ENCODE assay signal across 1 cellular context in the genomic region with DNA sequence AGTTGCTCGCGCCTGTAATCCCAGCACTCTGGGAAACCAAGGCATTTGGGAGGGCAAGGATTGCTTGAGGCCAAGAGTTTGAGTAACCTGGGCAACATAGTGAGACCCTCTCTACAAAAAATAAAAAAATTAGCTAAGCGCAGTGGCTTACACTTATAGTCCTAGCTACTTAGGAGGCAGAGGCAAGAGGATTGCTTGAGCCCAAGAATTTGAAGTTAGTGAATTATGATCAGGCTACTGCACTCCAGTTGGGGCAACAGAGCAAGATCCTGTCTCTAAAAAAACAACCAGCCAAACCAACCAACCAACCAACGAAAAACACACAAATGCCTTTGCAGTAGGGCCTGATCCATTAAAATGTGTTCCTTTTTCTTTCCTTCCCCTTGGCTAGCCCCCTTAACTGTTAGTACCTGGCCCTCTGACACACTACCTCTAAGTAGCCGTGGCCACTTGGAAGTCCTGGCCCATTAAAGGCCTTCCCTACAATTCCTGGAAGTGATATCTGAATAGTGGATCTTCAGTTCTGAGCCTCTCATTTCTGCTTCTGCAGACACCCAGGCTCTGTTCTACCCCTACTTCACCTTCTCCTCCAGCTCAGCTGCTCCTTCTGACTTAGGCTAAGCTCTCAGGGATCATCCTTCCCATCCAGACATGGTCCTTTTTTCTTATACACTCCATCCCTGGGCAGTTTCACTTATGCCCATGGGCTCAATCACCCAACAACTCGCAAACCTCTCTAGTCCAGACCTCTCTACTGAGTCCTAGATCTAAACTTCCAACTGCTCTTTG.
TF ChIP-seq lines count a peak whose summit lies in the region.

No MANE protein-coding gene starts in this region.

TF ChIP-seq in HEK293, 187 proteins besides CTCF, POLR2A, EP300 and RAD21 (continued from another document):
- TF ChIP-seq, protein P1, sequence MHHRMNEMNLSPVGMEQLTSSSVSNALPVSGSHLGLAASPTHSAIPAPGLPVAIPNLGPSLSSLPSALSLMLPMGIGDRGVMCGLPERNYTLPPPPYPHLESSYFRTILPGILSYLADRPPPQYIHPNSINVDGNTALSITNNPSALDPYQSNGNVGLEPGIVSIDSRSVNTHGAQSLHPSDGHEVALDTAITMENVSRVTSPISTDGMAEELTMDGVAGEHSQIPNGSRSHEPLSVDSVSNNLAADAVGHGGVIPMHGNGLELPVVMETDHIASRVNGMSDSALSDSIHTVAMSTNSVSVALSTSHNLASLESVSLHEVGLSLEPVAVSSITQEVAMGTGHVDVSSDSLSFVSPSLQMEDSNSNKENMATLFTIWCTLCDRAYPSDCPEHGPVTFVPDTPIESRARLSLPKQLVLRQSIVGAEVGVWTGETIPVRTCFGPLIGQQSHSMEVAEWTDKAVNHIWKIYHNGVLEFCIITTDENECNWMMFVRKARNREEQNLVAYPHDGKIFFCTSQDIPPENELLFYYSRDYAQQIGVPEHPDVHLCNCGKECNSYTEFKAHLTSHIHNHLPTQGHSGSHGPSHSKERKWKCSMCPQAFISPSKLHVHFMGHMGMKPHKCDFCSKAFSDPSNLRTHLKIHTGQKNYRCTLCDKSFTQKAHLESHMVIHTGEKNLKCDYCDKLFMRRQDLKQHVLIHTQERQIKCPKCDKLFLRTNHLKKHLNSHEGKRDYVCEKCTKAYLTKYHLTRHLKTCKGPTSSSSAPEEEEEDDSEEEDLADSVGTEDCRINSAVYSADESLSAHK (tag by site-specific recombination; IDR thresholded peaks at IDR 0.05), result peak; percentile 28; the same call in 1 of the 2 replicates
TF ChIP-seq in HEK293: peak in this region for 2.
